In the genomic region with DNA sequence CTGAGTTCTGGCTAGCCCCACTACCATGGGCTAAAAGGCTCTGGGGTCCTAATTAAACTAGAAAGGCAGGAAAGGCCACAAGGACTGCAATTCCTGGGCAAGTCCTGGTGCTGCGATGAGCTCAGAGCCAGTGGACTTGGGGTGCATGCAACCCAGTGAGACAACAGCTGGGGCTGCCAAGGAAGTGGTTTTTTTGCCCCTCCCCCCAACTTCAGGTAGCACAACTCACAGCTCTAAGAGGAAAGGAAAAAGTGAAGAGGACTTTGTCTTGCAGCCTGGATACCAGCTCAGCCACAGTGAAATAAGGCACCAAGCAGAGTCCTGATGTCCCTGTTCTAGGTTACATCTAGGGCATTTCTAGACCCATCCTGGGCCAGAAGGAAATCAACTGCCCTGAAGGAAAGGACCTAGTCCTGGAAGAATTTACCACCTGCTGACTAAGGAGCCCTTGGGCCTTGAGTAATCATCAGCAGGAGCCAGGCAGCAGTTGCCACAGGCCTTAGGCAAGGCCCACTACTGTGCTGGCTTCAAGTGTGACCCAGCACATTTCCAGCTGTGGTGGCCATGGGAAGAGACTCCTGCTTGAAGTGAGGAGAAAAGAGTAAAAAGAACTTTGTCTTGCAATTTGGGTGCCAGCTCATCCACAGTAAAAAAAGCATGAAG, we compare ENCODE assay signal across 23 cellular contexts.
"Had no signal": no experiment of that assay in that cellular context is flagged by ENCODE, and none has a peak within 500 bp of the region (broad histone marks: within the 10 kb centered on the region; RNA-seq: fewer than 3 reads in every experiment).

No MANE protein-coding gene starts in this region.

- H3K9me3 ChIP-seq: adrenal gland, ascending aorta, psoas muscle had no signal

- H3K27me3 ChIP-seq: adrenal gland, ascending aorta had no signal

- H3K4me1 Mint-ChIP-seq: activated B cell treated with CpG ODN at 0.5 μM for 24 hours; activated CD4-positive, alpha-beta T cell treated with anti-CD3 and anti-CD28 coated beads for 36 hours; activated T-helper 17 cell treated with anti-CD3 and anti-CD28 coated beads, Interleukin-2, amount 50 U/mL, for 72 hours; natural killer cell had no signal

- H3K4me3 Mint-ChIP-seq: activated B cell treated with CpG ODN at 0.5 μM for 24 hours; activated CD4-positive, alpha-beta T cell treated with anti-CD3 and anti-CD28 coated beads for 36 hours; activated naive CD8-positive, alpha-beta T cell; activated T-cell treated with anti-CD3 and anti-CD28 coated beads, Interleukin-2, amount 50 U/mL, for 24 hours; activated T-helper 17 cell treated with anti-CD3 and anti-CD28 coated beads, Interleukin-2, amount 50 U/mL, for 72 hours; natural killer cell had no signal

- ATAC-seq: activated CD4-positive, alpha-beta T cell treated with anti-CD3 and anti-CD28 coated beads for 36 hours; activated T-helper 17 cell treated with anti-CD3 and anti-CD28 coated beads, Interleukin-2, amount 50 U/mL, for 72 hours; natural killer cell; psoas muscle; right cardiac atrium; stimulated activated naive CD8-positive, alpha-beta T cell treated with anti-CD3 and anti-CD28 coated beads, Interleukin-15, Interleukin-2, amounts not matched to agents 100 U/mL and 50 U/mL, for 24 hours had no signal

- H3K27ac Mint-ChIP-seq: activated B cell treated with CpG ODN at 0.5 μM for 24 hours; activated CD4-positive, alpha-beta T cell treated with anti-CD3 and anti-CD28 coated beads for 36 hours; activated naive CD8-positive, alpha-beta T cell; activated T-cell treated with anti-CD3 and anti-CD28 coated beads, Interleukin-2, amount 50 U/mL, for 24 hours; activated T-helper 17 cell treated with anti-CD3 and anti-CD28 coated beads, Interleukin-2, amount 50 U/mL, for 72 hours; natural killer cell had no signal

- H3K27me3 Mint-ChIP-seq: activated B cell treated with CpG ODN at 0.5 μM for 24 hours; activated CD4-positive, alpha-beta T cell treated with anti-CD3 and anti-CD28 coated beads for 36 hours; activated naive CD8-positive, alpha-beta T cell; activated T-cell treated with anti-CD3 and anti-CD28 coated beads, Interleukin-2, amount 50 U/mL, for 24 hours; activated T-helper 17 cell treated with anti-CD3 and anti-CD28 coated beads, Interleukin-2, amount 50 U/mL, for 72 hours had no signal

- H3K36me3 Mint-ChIP-seq: activated naive CD8-positive, alpha-beta T cell; natural killer cell had no signal

- H3K9me3 Mint-ChIP-seq: activated B cell treated with CpG ODN at 0.5 μM for 24 hours had no signal

- H3K4me3 ChIP-seq: adrenal gland, ascending aorta, left ventricle myocardium inferior, psoas muscle had no signal

- DNase-seq: activated B cell treated with CpG ODN at 0.5 μM for 24 hours; activated CD4-positive, alpha-beta T cell treated with anti-CD3 and anti-CD28 coated beads for 36 hours; activated CD4-positive, alpha-beta T cell treated with anti-CD3 and anti-CD28 coated beads, Interleukin-2, amount 50 U/mL, for 4 hours; activated CD8-positive, alpha-beta memory T cell treated with anti-CD3 and anti-CD28 coated beads for 24 hours; activated CD8-positive, alpha-beta memory T cell treated with anti-CD3 and anti-CD28 coated beads, Interleukin-2, amount 50 U/mL, for 4 hours; activated naive CD4-positive, alpha-beta T cell; activated T-cell treated with anti-CD3 and anti-CD28 coated beads, Interleukin-2, amount 50 U/mL, for 24 hours; adrenal gland; cortex of kidney; erythroblast; foreskin fibroblast; kidney glomerular epithelial cell; left ventricle myocardium inferior; midbrain; natural killer cell; psoas muscle; right cardiac atrium; stimulated activated CD4-positive, alpha-beta T cell treated with anti-CD3 and anti-CD28 coated beads, Interleukin-4, amount 100 ng/mL, for 4 hours; stimulated activated naive CD8-positive, alpha-beta T cell treated with anti-CD3 and anti-CD28 coated beads, Interleukin-15, Interleukin-2, amounts not matched to agents 100 U/mL and 50 U/mL, for 24 hours; T-helper 9 cell had no signal

- H3K27ac ChIP-seq: adrenal gland, ascending aorta, left ventricle myocardium inferior, psoas muscle had no signal

- H3K36me3 ChIP-seq: adrenal gland, ascending aorta, left ventricle myocardium inferior had no signal

- H3K4me1 ChIP-seq: adrenal gland, ascending aorta, left ventricle myocardium inferior, psoas muscle had no signal
